In the genomic region with DNA sequence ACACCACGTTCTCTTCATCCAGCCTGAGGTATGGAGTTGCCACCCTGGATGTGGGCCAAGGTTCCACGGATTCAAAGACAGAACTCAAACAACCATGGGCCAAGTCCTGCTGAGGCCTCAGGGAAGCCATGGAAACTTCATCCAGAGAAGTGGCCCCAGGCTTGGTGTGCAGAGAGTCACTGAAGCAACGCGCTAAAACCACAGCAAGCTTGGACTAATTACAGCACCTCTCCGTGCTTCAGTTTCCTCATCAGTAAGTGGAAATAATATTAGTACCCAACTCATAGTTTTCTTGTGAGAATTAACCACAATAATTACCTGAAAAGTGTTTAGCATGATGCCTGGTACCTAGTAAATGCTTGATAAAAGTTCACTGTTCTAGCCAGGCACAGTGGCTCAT, we compare ENCODE assay signal across 18 cellular contexts. TPM values are rescaled to one million over a fixed set of nuclear protein-coding genes. Genes with fewer than 3 reads are reported as not detected.
A peak's percentile ranks its signal among the peaks of the same experiment; 100 is the strongest.
DNase-seq lines count a peak whose midpoint lies in the region.
"Had no signal": no experiment of that assay in that cellular context is flagged by ENCODE, and none has a peak within 500 bp of the region (broad histone marks: within the 10 kb centered on the region; RNA-seq: fewer than 3 reads in every experiment).

No MANE protein-coding gene starts in this region.

- H2AFZ ChIP-seq in GM23248 = no peak overlapping the region

- WGBS in GM23248 (ENCODE audit: low coverage in 1 of 2, low lambda C conversion rate in 2 of 2, missing lambda C conversion rate in 2 of 2), 2 experiments = 86 to 91% methylated on average over 5 of the region's 5 CpGs

- in situ Hi-C loops in GM23248 (cut with MboI) (no loop called here), G401 (cut with HindIII; ENCODE audit: low sequenced_read_pairs) (no loop called here)

- DNase-seq in SIG-M5 treated with dmso at 0.1 percent for 504 hours (lab: John Stamatoyannopoulos, UW; ENCODE audit: unreplicated experiment) (peak; percentile 44), SIG-M5 (lab: John Stamatoyannopoulos, UW) (no peak), GM23248 (no peak), NOMO-1 treated with DMSO at 0.1 percent for 48 hours (lab: John Stamatoyannopoulos, UW; ENCODE audit: unreplicated experiment) (peak; percentile 48), renal cortical epithelial cell (ENCODE audit: low read depth) (peak; percentile 75), midbrain (lab: John Stamatoyannopoulos, UW) (no peak), NCI-H1436 treated with DMSO at 0.1 percent for 48 hours (lab: John Stamatoyannopoulos, UW) (no peak), G401 (ENCODE audit: low spot score) (no peak)
- DNase-seq: activated CD4-positive, alpha-beta T cell treated with anti-CD3 and anti-CD28 coated beads for 1 hour; C1 segment of cervical spinal cord; dermis blood vessel endothelial cell; DMS 273 treated with DMSO at 0.1 percent for 48 hours; hypothalamus; kidney glomerular epithelial cell; NCI-H1092 treated with DMSO at 0.1 percent for 48 hours; NCI-H524 treated with DMSO at 0.1 percent for 48 hours; tibial artery had no signal

- no peaks in the 10 kb centered on the region for H3K27me3 ChIP-seq in GM23248 (replicated peaks; ENCODE audit: insufficient read depth)
- H3K27me3 ChIP-seq: tibial artery had no signal

- no peak overlapping the region for H3K9ac ChIP-seq in GM23248

- no peaks in the 10 kb centered on the region for H4K20me1 ChIP-seq in GM23248 (ENCODE audit: insufficient read depth)

- H3F3A ChIP-seq in GM23248 (ENCODE audit: insufficient read depth) = peaks cover 20% of the 10 kb centered on the region

- H3K4me1 ChIP-seq in GM23248 (ENCODE audit: insufficient read depth) = peaks cover 24% of the 10 kb centered on the region
- H3K4me1 ChIP-seq: tibial artery had no signal

- H3K27ac ChIP-seq in GM23248 = no peak overlapping the region
- H3K27ac ChIP-seq: SK-N-MC, tibial artery had no signal

- H3K4me3 ChIP-seq in GM23248 = no peak overlapping the region
- H3K4me3 ChIP-seq: SK-N-MC, tibial artery had no signal

- no peaks in the 10 kb centered on the region for H3K9me3 ChIP-seq in GM23248 (ENCODE audit: low read depth)
- H3K9me3 ChIP-seq: tibial artery had no signal

- H3K79me2 ChIP-seq in GM23248 (ENCODE audit: insufficient read depth) = no peaks in the 10 kb centered on the region

- no peaks in the 10 kb centered on the region for H3K36me3 ChIP-seq in GM23248 (ENCODE audit: low read depth)

- no peaks in the 10 kb centered on the region for H3K9me2 ChIP-seq in GM23248 (ENCODE audit: insufficient read depth)

- H3K4me2 ChIP-seq in GM23248 (ENCODE audit: unreplicated experiment) = peak overlapping the region; percentile 32

RNA-seq across cellular contexts. Expression of a gene that starts 19.2 kb away (rescaled TPM):
- total RNA-seq in GM23248 (2014; rRNA removed; shearing (Covaris generic)) = 0.43 and 1.8 TPM in 2 replicates
- 2.0 and 2.3 TPM in 2 replicates for polyA plus RNA-seq in GM23248 (2016; fragmentation: Nextera tagmentation; extraction: Ambion mirVana)
- 48.0 and 50.9 TPM in 2 replicates for total RNA-seq in renal cortical epithelial cell
- 7.9 and 20.7 TPM in 2 replicates for total RNA-seq in G401 (2014; rRNA removed; shearing (Covaris generic))

Comparison
In these comparisons a context has a peak if more than half of its experiments do, and no peak if none do; other contexts are left out.
1. DNase-seq: peak in SIG-M5 treated with dmso at 0.1 percent for 504 hours (single experiment), NOMO-1 treated with DMSO at 0.1 percent for 48 hours (single experiment) and renal cortical epithelial cell (single experiment); none in SIG-M5 (single experiment), GM23248 (single experiment), midbrain (single experiment), NCI-H1436 treated with DMSO at 0.1 percent for 48 hours (single experiment) and G401 (single experiment).